Comparison of ENCODE assay signal across 1 cellular context in the genomic region with DNA sequence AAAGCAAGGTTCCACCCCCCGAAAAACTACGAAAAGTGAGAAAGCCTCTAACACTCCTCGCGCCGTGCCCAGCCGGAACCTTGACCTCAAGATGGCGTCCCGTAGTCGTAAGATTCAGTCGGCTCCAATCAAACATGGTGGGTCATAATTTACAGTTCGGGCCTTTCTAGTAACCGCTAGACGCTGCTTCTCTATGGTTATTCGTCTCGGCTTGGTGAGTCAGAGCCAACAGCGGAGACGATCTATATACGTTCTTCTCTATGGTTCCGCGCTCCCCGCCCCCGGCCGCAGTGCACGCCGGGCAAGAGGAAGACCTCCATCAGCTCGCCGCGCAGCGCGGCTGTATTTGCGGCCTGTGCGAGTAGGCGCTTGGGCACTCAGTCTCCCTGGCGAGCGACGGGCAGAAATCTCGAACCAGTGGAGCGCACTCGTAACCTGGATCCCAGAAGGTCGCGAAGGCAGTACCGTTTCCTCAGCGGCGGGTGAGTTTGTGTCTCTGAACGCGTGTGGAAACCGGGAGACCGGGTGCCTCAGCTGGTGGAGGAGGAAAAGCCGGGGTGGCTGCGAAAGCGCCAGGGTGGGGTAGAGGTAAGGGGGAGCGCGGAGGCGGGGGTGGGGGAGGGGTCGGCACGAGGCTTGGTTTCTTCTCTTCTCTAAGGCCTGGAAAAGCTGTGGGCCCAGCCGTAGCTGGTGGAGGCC.
TF ChIP-seq lines count a peak whose summit lies in the region.

A gene (plus strand): TSS at position 311 of the 699 bp plus-strand sequence. CDS start 13,108 bp downstream, outside the sequence.

TF ChIP-seq in K562, 482 proteins besides CTCF, POLR2A, EP300 and RAD21 (continued from another document and continues in another):
- TF ChIP-seq, protein P1, sequence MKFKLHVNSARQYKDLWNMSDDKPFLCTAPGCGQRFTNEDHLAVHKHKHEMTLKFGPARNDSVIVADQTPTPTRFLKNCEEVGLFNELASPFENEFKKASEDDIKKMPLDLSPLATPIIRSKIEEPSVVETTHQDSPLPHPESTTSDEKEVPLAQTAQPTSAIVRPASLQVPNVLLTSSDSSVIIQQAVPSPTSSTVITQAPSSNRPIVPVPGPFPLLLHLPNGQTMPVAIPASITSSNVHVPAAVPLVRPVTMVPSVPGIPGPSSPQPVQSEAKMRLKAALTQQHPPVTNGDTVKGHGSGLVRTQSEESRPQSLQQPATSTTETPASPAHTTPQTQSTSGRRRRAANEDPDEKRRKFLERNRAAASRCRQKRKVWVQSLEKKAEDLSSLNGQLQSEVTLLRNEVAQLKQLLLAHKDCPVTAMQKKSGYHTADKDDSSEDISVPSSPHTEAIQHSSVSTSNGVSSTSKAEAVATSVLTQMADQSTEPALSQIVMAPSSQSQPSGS (CRISPR knock-in tag; IDR thresholded peaks at IDR 0.05): no peak
- no peak for TF ChIP-seq TFAM (CRISPR knock-in tag; conservative IDR thresholded peaks at IDR 0.05)
- peak; percentile 99 for TF ChIP-seq POLR2G (IDR thresholded peaks at IDR 0.05; ENCODE audit: low read depth, low read length)
- peak; percentile 69 for TF ChIP-seq TEAD4 (IDR thresholded peaks at IDR 0.05; ENCODE audit: low read length)
- TF ChIP-seq TEAD4 (CRISPR knock-in tag; IDR thresholded peaks at IDR 0.05; ENCODE audit: borderline replicate concordance): no peak
- TF ChIP-seq, protein P2, sequence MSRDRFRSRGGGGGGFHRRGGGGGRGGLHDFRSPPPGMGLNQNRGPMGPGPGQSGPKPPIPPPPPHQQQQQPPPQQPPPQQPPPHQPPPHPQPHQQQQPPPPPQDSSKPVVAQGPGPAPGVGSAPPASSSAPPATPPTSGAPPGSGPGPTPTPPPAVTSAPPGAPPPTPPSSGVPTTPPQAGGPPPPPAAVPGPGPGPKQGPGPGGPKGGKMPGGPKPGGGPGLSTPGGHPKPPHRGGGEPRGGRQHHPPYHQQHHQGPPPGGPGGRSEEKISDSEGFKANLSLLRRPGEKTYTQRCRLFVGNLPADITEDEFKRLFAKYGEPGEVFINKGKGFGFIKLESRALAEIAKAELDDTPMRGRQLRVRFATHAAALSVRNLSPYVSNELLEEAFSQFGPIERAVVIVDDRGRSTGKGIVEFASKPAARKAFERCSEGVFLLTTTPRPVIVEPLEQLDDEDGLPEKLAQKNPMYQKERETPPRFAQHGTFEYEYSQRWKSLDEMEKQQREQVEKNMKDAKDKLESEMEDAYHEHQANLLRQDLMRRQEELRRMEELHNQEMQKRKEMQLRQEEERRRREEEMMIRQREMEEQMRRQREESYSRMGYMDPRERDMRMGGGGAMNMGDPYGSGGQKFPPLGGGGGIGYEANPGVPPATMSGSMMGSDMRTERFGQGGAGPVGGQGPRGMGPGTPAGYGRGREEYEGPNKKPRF (IDR thresholded peaks at IDR 0.05; ENCODE audit: low read depth, low read length): no peak
- peak; percentile 98 for TF ChIP-seq NFRKB (IDR thresholded peaks at IDR 0.05; ENCODE audit: low read depth)
- no peak for TF ChIP-seq U2AF1 (optimal IDR thresholded peaks at IDR 0.05; ENCODE audit: low read depth, low read length)
- no peak for TF ChIP-seq ARNT (IDR thresholded peaks at IDR 0.05)
- no peak for TF ChIP-seq HIVEP1 (CRISPR knock-in tag; IDR thresholded peaks at IDR 0.05)
- TF ChIP-seq ZFPM2 (CRISPR knock-in tag; IDR thresholded peaks at IDR 0.05): no peak
- peak; percentile 21 for TF ChIP-seq NFYB (IDR thresholded peaks at IDR 0.05; ENCODE audit: extremely low read depth, insufficient read length)
- TF ChIP-seq MXI1 (IDR thresholded peaks at IDR 0.05; ENCODE audit: low read depth, low read length): no peak
- TF ChIP-seq XRCC4 (IDR thresholded peaks at IDR 0.05; ENCODE audit: extremely low read depth, insufficient read depth, insufficient read length): no peak
- 0 out of 2 replicates have a peak, but pooled peaks have one; percentile 36 for TF ChIP-seq SOX6 (IDR thresholded peaks at IDR 0.05)
- TF ChIP-seq RB1 (IDR thresholded peaks at IDR 0.05; ENCODE audit: low read depth): peak; percentile 38; the same call in 1 of the 2 replicates
- TF ChIP-seq, protein P3, sequence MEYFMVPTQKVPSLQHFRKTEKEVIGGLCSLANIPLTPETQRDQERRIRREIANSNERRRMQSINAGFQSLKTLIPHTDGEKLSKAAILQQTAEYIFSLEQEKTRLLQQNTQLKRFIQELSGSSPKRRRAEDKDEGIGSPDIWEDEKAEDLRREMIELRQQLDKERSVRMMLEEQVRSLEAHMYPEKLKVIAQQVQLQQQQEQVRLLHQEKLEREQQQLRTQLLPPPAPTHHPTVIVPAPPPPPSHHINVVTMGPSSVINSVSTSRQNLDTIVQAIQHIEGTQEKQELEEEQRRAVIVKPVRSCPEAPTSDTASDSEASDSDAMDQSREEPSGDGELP (CRISPR knock-in tag; IDR thresholded peaks at IDR 0.05; ENCODE audit: borderline replicate concordance): peak; percentile 89; the same call in 1 of the 2 replicates
- TF ChIP-seq ZNF347 (CRISPR knock-in tag; IDR thresholded peaks at IDR 0.05; ENCODE audit: low read depth): no peak
- TF ChIP-seq, protein P4, sequence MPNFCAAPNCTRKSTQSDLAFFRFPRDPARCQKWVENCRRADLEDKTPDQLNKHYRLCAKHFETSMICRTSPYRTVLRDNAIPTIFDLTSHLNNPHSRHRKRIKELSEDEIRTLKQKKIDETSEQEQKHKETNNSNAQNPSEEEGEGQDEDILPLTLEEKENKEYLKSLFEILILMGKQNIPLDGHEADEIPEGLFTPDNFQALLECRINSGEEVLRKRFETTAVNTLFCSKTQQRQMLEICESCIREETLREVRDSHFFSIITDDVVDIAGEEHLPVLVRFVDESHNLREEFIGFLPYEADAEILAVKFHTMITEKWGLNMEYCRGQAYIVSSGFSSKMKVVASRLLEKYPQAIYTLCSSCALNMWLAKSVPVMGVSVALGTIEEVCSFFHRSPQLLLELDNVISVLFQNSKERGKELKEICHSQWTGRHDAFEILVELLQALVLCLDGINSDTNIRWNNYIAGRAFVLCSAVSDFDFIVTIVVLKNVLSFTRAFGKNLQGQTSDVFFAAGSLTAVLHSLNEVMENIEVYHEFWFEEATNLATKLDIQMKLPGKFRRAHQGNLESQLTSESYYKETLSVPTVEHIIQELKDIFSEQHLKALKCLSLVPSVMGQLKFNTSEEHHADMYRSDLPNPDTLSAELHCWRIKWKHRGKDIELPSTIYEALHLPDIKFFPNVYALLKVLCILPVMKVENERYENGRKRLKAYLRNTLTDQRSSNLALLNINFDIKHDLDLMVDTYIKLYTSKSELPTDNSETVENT (CRISPR knock-in tag; IDR thresholded peaks at IDR 0.05): peak; percentile 97
- peak; percentile 14 for TF ChIP-seq FOS (IDR thresholded peaks at IDR 0.05; ENCODE audit: extremely low read depth, insufficient read length)
- TF ChIP-seq ZFX (CRISPR knock-in tag; IDR thresholded peaks at IDR 0.05): peak; percentile 98
- TF ChIP-seq, protein P5, sequence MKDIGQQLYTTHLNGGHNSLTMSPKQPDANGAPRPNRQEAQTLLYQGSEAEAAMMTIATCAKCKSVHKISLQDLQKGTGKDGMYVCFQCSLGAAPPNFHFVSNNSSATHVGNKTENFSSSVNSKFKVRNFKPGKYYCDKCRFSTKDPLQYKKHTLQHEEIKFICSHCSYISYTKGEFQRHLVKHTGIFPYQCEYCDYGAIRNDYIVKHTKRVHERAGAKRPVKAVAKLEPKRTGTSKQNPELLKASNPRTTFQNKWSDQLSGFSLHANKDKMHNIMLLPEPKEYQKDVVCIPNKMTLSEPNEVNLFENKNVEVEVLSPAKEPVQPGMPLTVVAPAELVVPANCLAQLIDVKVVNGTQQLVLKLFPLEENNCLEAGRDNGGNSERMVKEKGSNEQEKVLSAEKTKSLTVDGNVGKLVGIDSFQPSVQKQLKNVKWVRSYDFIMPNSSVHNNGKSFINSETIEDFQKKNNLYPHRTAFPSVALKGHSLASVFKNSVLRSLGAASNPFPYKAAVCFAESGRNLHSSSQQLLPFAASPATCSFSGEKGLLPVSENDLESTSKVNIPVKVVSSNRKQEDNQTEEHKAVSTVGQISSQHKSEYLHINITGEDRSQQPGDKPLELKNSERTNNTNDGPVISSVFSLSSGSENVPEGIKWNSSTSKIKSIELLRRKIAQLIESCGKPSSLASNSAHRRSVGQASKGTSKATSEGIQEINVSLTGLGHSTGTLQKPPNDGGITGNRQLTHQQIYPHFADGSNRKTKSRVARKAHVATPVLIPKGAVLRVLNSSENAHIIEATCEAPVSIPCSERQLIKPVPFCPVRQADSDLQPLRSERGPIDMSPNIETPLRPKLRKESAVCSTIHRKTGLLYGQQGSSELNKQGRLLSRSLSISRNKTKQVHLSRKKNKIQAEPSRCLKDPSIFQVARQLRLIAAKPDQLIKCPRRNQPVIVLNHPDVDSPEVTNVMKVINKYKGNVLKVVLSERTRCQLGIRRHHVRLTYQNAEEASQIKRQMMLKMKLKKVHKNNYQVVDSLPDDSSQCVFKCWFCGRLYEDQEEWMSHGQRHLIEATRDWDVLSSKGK (CRISPR knock-in tag; IDR thresholded peaks at IDR 0.05): no peak
- TF ChIP-seq, protein P6, sequence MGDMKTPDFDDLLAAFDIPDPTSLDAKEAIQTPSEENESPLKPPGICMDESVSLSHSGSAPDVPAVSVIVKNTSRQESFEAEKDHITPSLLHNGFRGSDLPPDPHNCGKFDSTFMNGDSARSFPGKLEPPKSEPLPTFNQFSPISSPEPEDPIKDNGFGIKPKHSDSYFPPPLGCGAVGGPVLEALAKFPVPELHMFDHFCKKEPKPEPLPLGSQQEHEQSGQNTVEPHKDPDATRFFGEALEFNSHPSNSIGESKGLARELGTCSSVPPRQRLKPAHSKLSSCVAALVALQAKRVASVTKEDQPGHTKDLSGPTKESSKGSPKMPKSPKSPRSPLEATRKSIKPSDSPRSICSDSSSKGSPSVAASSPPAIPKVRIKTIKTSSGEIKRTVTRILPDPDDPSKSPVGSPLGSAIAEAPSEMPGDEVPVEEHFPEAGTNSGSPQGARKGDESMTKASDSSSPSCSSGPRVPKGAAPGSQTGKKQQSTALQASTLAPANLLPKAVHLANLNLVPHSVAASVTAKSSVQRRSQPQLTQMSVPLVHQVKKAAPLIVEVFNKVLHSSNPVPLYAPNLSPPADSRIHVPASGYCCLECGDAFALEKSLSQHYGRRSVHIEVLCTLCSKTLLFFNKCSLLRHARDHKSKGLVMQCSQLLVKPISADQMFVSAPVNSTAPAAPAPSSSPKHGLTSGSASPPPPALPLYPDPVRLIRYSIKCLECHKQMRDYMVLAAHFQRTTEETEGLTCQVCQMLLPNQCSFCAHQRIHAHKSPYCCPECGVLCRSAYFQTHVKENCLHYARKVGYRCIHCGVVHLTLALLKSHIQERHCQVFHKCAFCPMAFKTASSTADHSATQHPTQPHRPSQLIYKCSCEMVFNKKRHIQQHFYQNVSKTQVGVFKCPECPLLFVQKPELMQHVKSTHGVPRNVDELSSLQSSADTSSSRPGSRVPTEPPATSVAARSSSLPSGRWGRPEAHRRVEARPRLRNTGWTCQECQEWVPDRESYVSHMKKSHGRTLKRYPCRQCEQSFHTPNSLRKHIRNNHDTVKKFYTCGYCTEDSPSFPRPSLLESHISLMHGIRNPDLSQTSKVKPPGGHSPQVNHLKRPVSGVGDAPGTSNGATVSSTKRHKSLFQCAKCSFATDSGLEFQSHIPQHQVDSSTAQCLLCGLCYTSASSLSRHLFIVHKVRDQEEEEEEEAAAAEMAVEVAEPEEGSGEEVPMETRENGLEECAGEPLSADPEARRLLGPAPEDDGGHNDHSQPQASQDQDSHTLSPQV (IDR thresholded peaks at IDR 0.05): no peak; the same call in 1 of the 2 replicates
- peak; percentile 66 for TF ChIP-seq SMAD1 (IDR thresholded peaks at IDR 0.05; ENCODE audit: low read depth, low read length, partially characterized antibody)
- no peak for TF ChIP-seq KLF16 (IDR thresholded peaks at IDR 0.05)
- no peak for TF ChIP-seq MEF2D (tag; conservative IDR thresholded peaks at IDR 0.05; ENCODE audit: low read depth)
- TF ChIP-seq TAF15 (IDR thresholded peaks at IDR 0.05; ENCODE audit: low read depth, low read length): no peak
- TF ChIP-seq ZKSCAN1 (IDR thresholded peaks at IDR 0.05; ENCODE audit: low read depth, low read length): no peak
- no peak for TF ChIP-seq PHB2 (IDR thresholded peaks at IDR 0.05; ENCODE audit: low read depth)
- no peak for TF ChIP-seq GABPB2 (CRISPR knock-in tag; conservative IDR thresholded peaks at IDR 0.05)
- peak; percentile 36; the same call in 1 of the 2 replicates for TF ChIP-seq MBD2 (IDR thresholded peaks at IDR 0.05; ENCODE audit: borderline replicate concordance, low read depth)
- TF ChIP-seq, protein P7, sequence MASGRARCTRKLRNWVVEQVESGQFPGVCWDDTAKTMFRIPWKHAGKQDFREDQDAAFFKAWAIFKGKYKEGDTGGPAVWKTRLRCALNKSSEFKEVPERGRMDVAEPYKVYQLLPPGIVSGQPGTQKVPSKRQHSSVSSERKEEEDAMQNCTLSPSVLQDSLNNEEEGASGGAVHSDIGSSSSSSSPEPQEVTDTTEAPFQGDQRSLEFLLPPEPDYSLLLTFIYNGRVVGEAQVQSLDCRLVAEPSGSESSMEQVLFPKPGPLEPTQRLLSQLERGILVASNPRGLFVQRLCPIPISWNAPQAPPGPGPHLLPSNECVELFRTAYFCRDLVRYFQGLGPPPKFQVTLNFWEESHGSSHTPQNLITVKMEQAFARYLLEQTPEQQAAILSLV (tag; IDR thresholded peaks at IDR 0.05): no peak
- TF ChIP-seq MTF1 (CRISPR knock-in tag; IDR thresholded peaks at IDR 0.05; ENCODE audit: borderline replicate concordance): no peak
- no peak for TF ChIP-seq SETDB1 (IDR thresholded peaks at IDR 0.05; ENCODE audit: low read length)
- peak; percentile 21; the same call in 1 of the 2 replicates for TF ChIP-seq NR2C2 (CRISPR knock-in tag; IDR thresholded peaks at IDR 0.05)
- TF ChIP-seq NR2C2 (tag; IDR thresholded peaks at IDR 0.05): peak; percentile 96
- peak; percentile 59; the same call in 1 of the 2 replicates for TF ChIP-seq ZNF589 (CRISPR knock-in tag; IDR thresholded peaks at IDR 0.05; ENCODE audit: low read depth)
- peak; percentile 55 for TF ChIP-seq PRPF4 (IDR thresholded peaks at IDR 0.05; ENCODE audit: insufficient read depth, low read depth, low read length, poor library complexity, severe bottlenecking)
- peak; percentile 37; the same call in 1 of the 2 replicates for TF ChIP-seq JUNB (CRISPR knock-in tag; conservative IDR thresholded peaks at IDR 0.05)
- TF ChIP-seq, protein P8, sequence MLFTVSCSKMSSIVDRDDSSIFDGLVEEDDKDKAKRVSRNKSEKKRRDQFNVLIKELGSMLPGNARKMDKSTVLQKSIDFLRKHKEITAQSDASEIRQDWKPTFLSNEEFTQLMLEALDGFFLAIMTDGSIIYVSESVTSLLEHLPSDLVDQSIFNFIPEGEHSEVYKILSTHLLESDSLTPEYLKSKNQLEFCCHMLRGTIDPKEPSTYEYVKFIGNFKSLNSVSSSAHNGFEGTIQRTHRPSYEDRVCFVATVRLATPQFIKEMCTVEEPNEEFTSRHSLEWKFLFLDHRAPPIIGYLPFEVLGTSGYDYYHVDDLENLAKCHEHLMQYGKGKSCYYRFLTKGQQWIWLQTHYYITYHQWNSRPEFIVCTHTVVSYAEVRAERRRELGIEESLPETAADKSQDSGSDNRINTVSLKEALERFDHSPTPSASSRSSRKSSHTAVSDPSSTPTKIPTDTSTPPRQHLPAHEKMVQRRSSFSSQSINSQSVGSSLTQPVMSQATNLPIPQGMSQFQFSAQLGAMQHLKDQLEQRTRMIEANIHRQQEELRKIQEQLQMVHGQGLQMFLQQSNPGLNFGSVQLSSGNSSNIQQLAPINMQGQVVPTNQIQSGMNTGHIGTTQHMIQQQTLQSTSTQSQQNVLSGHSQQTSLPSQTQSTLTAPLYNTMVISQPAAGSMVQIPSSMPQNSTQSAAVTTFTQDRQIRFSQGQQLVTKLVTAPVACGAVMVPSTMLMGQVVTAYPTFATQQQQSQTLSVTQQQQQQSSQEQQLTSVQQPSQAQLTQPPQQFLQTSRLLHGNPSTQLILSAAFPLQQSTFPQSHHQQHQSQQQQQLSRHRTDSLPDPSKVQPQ (CRISPR knock-in tag; IDR thresholded peaks at IDR 0.05; ENCODE audit: borderline replicate concordance): no peak
- TF ChIP-seq ZNF12 (CRISPR knock-in tag; IDR thresholded peaks at IDR 0.05): 0 out of 2 replicates have a peak, but pooled peaks have one; percentile 44
- TF ChIP-seq RCOR1 (IDR thresholded peaks at IDR 0.05; ENCODE audit: borderline replicate concordance in 1 of 2, low read depth in 2 of 2, low read length in 2 of 2): peak in 1 of 2 experiments; percentile 39; a peak in 1 of 4 replicates
